6 cellular contexts compared by ENCODE assay signal in the genomic region with DNA sequence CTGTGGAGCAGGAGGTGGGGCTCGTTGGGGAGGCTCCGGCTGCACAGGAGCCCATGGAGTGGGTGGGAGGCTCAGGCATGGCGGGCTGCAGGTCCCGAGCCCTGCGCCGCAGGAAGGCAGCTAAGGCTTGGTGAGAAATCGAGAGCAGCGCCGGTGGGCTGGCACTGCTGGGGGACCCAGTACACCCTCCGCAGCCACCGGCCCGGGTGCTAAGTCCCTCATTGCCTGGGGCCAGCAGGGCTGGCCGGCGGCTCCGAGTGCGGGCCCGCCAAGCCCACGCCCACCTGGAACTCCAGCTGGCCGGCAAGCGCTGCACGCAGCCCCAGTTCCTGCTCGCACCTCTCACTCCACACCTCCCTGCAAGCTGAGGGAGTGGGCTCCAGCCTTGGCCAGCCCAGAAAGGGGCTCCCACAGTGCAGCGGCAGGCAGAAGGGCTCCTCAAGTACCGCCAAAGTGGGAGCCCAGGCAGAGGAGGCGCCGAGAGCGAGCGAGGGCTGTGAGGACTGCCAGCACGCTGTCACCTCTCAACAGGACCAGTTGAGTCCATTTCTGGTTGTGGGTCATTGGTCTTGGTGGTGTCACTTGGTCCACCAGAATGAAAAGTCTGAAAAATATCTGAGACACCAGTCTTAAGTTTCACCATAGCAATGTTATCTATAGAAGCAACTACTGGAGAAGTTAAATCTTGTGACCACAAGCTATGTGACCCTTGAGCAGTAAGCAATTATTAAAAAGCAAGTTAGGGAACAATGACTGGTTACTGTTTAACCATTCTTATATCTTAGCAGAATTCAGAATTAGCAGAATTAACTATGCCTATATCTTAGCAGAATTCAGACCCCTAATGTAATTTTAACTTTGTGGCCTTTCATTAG. TPM values are rescaled to one million over a fixed set of nuclear protein-coding genes. Genes with fewer than 3 reads are reported as not detected.
DNase-seq lines count a peak whose midpoint lies in the region; TF ChIP-seq lines count a peak whose summit lies in the region.
"Not testable (repeated sequence)": the region's sequence is repeated elsewhere in the genome, so short reads cannot be mapped to it uniquely, and the experiment has no call there.

No MANE protein-coding gene starts in this region.

- not testable (repeated sequence) for H3K27ac ChIP-seq in testis

- H3K36me3 ChIP-seq in testis (ENCODE audit: low read depth, missing control alignments) = not testable (repeated sequence)

- not testable (repeated sequence) for H3K27me3 ChIP-seq in testis

- peaks cover 35% of the 10 kb centered on the region for H3K4me1 Mint-ChIP-seq in Calu3 (ENCODE audit: low read depth, unreplicated experiment)
- not testable (repeated sequence) for H3K4me1 Mint-ChIP-seq in activated CD4-positive, alpha-beta T cell treated with anti-CD3 and anti-CD28 coated beads, Interleukin-2, amount 10 ng/mL, durations not matched to agents 24 days and 14 days

- not testable (repeated sequence) for H3K4me1 ChIP-seq in testis

- TF ChIP-seq POLR2A in testis (IDR thresholded peaks at IDR 0.05) = not testable (repeated sequence)

- peak overlapping the region; percentile 6 to 34 for H3K4me3 ChIP-seq in testis

- not testable (repeated sequence) for H3K36me3 Mint-ChIP-seq in Calu3 (ENCODE audit: insufficient read depth, unreplicated experiment); activated CD4-positive, alpha-beta T cell treated with anti-CD3 and anti-CD28 coated beads, Interleukin-2, amount 10 ng/mL, durations not matched to agents 24 days and 14 days (ENCODE audit: low read depth)

- WGBS in testis, 2 donors = 67 to 79% methylated on average over 20 to 22 of the region's 29 CpGs

- H3K9me3 Mint-ChIP-seq in Calu3 (ENCODE audit: low read depth, unreplicated experiment); activated CD4-positive, alpha-beta T cell treated with anti-CD3 and anti-CD28 coated beads, Interleukin-2, amount 10 ng/mL, durations not matched to agents 24 days and 14 days: not testable (repeated sequence)

- TF ChIP-seq CTCF in Calu3 (IDR thresholded peaks at IDR 0.05; ENCODE audit: unreplicated experiment); testis (IDR thresholded peaks at IDR 0.05): not testable (repeated sequence)

- not testable (repeated sequence) for H3K27me3 Mint-ChIP-seq in Calu3 (ENCODE audit: unreplicated experiment); activated CD4-positive, alpha-beta T cell treated with anti-CD3 and anti-CD28 coated beads, Interleukin-2, amount 10 ng/mL, durations not matched to agents 24 days and 14 days

- not testable (repeated sequence) for DNase-seq in Calu3, testis
- DNase-seq in OCI-M1 (lab: John Stamatoyannopoulos, UW) = peak; percentile 73
- peak; percentile 32 for DNase-seq in activated CD4-positive, alpha-beta T cell treated with anti-CD3 and anti-CD28 coated beads, Interleukin-2, amount 10 ng/mL, durations not matched to agents 24 days and 14 days
- peak; percentile 13 for DNase-seq in left kidney (ENCODE audit: low read depth, low spot score)
- DNase-seq in renal cortical epithelial cell (ENCODE audit: low read depth) = peak; percentile 42

- H3K4me3 Mint-ChIP-seq in Calu3 (ENCODE audit: low read depth, unreplicated experiment) = peak overlapping the region; percentile 25
- H3K4me3 Mint-ChIP-seq in activated CD4-positive, alpha-beta T cell treated with anti-CD3 and anti-CD28 coated beads, Interleukin-2, amount 10 ng/mL, durations not matched to agents 24 days and 14 days = not testable (repeated sequence)

- intact Hi-C loops in Calu3 (cut with micrococcal nuclease; ENCODE audit: unreplicated experiment) = loop anchor here (2.0 kb wide), 1 partner anchor 32 kb away; the partner anchor contains the start of gene MBOAT1
- intact Hi-C loops in activated CD4-positive, alpha-beta T cell treated with anti-CD3 and anti-CD28 coated beads, Interleukin-2, amount 10 ng/mL, durations not matched to agents 24 days and 14 days (cut with micrococcal nuclease); testis (cut with DNase I; ENCODE audit: low total_unique reads): not testable (repeated sequence)

- BruUV-seq in Calu3 (replicated peaks; lab: Mats Ljungman, UMichigan) = not testable (repeated sequence)

- not testable (repeated sequence) for H3K9me3 ChIP-seq in testis

- not testable (repeated sequence) for H3K27ac Mint-ChIP-seq in Calu3 (ENCODE audit: unreplicated experiment); activated CD4-positive, alpha-beta T cell treated with anti-CD3 and anti-CD28 coated beads, Interleukin-2, amount 10 ng/mL, durations not matched to agents 24 days and 14 days

- CTCF ChIA-PET in Calu3 (lab: Charles Lee) = interaction anchor here (1.0 to 1.6 kb wide), 2 partner anchors 8 to 9 kb away, joined by 3 to 5 read pairs; no protein-coding TSS in a partner anchor

RNA-seq across cellular contexts. Expression of gene MBOAT1, which starts 32.8 kb away (rescaled TPM):
- 39.9 and 47.8 TPM in 2 replicates for total RNA-seq in Calu3 (2022)
- total RNA-seq in activated CD4-positive, alpha-beta T cell treated with anti-CD3 and anti-CD28 coated beads, Interleukin-2, amount 10 ng/mL, durations not matched to agents 24 days and 14 days = 11.8 and 12.8 TPM in 2 replicates
- total RNA-seq in renal cortical epithelial cell = 8.9 and 20.3 TPM in 2 replicates
- total RNA-seq in testis = 1 to 10 TPM; 4.1 to 5.3 TPM
- polyA plus RNA-seq in testis (ENCODE audit: insufficient read depth, low read depth, low replicate concordance) = 4.5 TPM
